Comparison of ENCODE assay signal across 8 cellular contexts in the genomic region with DNA sequence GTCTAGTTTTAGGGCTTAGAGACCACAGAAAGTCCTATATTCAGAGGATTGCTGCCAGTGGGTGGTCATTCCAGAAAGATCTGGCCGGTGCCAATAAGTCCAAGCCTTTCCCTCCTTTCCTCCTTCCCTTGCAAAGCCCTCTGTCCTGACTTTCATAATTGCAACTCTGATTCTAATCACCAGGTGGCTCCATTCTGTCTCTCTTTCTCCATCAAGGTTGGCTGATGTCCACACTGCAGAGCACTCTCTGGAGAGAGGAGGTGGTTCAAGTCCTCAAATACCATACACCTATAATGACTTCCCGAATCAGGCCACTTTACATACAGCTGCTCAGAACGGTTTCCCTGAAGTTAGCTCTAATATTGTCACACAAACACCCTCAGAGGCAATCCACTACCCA. TPM values are rescaled to one million over a fixed set of nuclear protein-coding genes. Genes with fewer than 3 reads are reported as not detected.
DNase-seq lines count a peak whose midpoint lies in the region.

No MANE protein-coding gene starts in this region.

- intact Hi-C loops in activated CD4-positive, alpha-beta memory T cell treated with anti-CD3 and anti-CD28 coated beads for 36 hours (cut with micrococcal nuclease) = no loop called here

- H3K36me3 ChIP-seq in CD8-positive, alpha-beta memory T cell (ENCODE audit: insufficient read depth, low read length) = no peaks in the 10 kb centered on the region

- H3K4me1 ChIP-seq in CD8-positive, alpha-beta memory T cell (ENCODE audit: insufficient read depth, low read length) = no peaks in the 10 kb centered on the region

- H3K27ac ChIP-seq in CD8-positive, alpha-beta memory T cell (ENCODE audit: low read depth, low read length) = no peak overlapping the region

- DNase-seq in EH (ENCODE audit: low read depth) (peak; percentile 41), HuH-7 (ENCODE audit: low spot score) (peak; percentile 24), SHP77 (lab: John Stamatoyannopoulos, UW) (peak; percentile 27 to 42), kidney glomerular epithelial cell (lab: John Stamatoyannopoulos, UW) (peak; percentile 0), OCI-M2 (lab: John Stamatoyannopoulos, UW; ENCODE audit: unreplicated experiment) (no peak), mucosa of gallbladder (ENCODE audit: low spot score) (no peak)
- DNase-seq in CD8-positive, alpha-beta memory T cell = no peak
- no peak for DNase-seq in activated CD4-positive, alpha-beta memory T cell treated with anti-CD3 and anti-CD28 coated beads for 36 hours

- H3K9me3 ChIP-seq in CD8-positive, alpha-beta memory T cell (ENCODE audit: low read length) = no peaks in the 10 kb centered on the region

- H3K4me3 Mint-ChIP-seq in CD8-positive, alpha-beta memory T cell = no peak overlapping the region
- no peak overlapping the region for H3K4me3 Mint-ChIP-seq in activated CD4-positive, alpha-beta memory T cell treated with anti-CD3 and anti-CD28 coated beads for 36 hours

- CTCF ChIA-PET in CD8-positive, alpha-beta memory T cell (lab: Charles Lee) = no interaction called here
- CTCF ChIA-PET in activated CD4-positive, alpha-beta memory T cell treated with anti-CD3 and anti-CD28 coated beads for 36 hours (lab: Charles Lee) = no interaction called here

- H3K36me3 Mint-ChIP-seq in CD8-positive, alpha-beta memory T cell = peaks cover 3 to 12% (median 6%) of the 10 kb centered on the region in 3 donors
- H3K36me3 Mint-ChIP-seq in activated CD4-positive, alpha-beta memory T cell treated with anti-CD3 and anti-CD28 coated beads for 36 hours = peaks cover 2% of the 10 kb centered on the region

- H3K4me1 Mint-ChIP-seq in CD8-positive, alpha-beta memory T cell = no peaks in the 10 kb centered on the region
- no peaks in the 10 kb centered on the region for H3K4me1 Mint-ChIP-seq in activated CD4-positive, alpha-beta memory T cell treated with anti-CD3 and anti-CD28 coated beads for 36 hours (ENCODE audit: low read depth)

- POLR2A ChIA-PET in CD8-positive, alpha-beta memory T cell (lab: Charles Lee) = no interaction called here
- POLR2A ChIA-PET in activated CD4-positive, alpha-beta memory T cell treated with anti-CD3 and anti-CD28 coated beads for 36 hours (lab: Charles Lee) = no interaction called here

- no peak overlapping the region for H3K27ac Mint-ChIP-seq in CD8-positive, alpha-beta memory T cell
- H3K27ac Mint-ChIP-seq in activated CD4-positive, alpha-beta memory T cell treated with anti-CD3 and anti-CD28 coated beads for 36 hours = no peak overlapping the region

- peaks cover 0 to 3% of the 10 kb centered on the region in 2 donors for H3K27me3 Mint-ChIP-seq in CD8-positive, alpha-beta memory T cell
- H3K27me3 Mint-ChIP-seq in activated CD4-positive, alpha-beta memory T cell treated with anti-CD3 and anti-CD28 coated beads for 36 hours = no peaks in the 10 kb centered on the region

- H3K27me3 ChIP-seq in CD8-positive, alpha-beta memory T cell (ENCODE audit: insufficient read depth, low read length, poor library complexity, severe bottlenecking) = no peaks in the 10 kb centered on the region

- H3K9me3 Mint-ChIP-seq in CD8-positive, alpha-beta memory T cell = peaks cover 0 to under 1% (median 0%) of the 10 kb centered on the region in 5 donors
- no peaks in the 10 kb centered on the region for H3K9me3 Mint-ChIP-seq in activated CD4-positive, alpha-beta memory T cell treated with anti-CD3 and anti-CD28 coated beads for 36 hours

- no peak overlapping the region for H3K4me3 ChIP-seq in CD8-positive, alpha-beta memory T cell (ENCODE audit: low read length)

RNA-seq across cellular contexts. Expression of a gene that starts 22.4 kb away (rescaled TPM):
- total RNA-seq in mucosa of gallbladder = 12.7 TPM
- 1 to 10 TPM; 3.9 to 4.9 TPM for total RNA-seq in CD8-positive, alpha-beta memory T cell
- 0.78 TPM for polyA plus RNA-seq in CD8-positive, alpha-beta memory T cell
- total RNA-seq in activated CD4-positive, alpha-beta memory T cell treated with anti-CD3 and anti-CD28 coated beads for 36 hours = 1 to 10 TPM; 5.4 to 6.3 TPM

RNA-seq across cellular contexts. Expression of a gene that starts 54.9 kb away (rescaled TPM):
- 62.1 TPM for total RNA-seq in mucosa of gallbladder
- 10 to 100 TPM; 21.3 to 22.0 TPM for total RNA-seq in CD8-positive, alpha-beta memory T cell
- polyA plus RNA-seq in CD8-positive, alpha-beta memory T cell = 78.7 TPM
- total RNA-seq in activated CD4-positive, alpha-beta memory T cell treated with anti-CD3 and anti-CD28 coated beads for 36 hours = 10 to 100 TPM; 32.5 to 33.8 TPM

RNA-seq across cellular contexts. Expression of a gene that starts 55.2 kb away (rescaled TPM):
- 29.2 TPM for total RNA-seq in mucosa of gallbladder
- 10 to 100 TPM; 43.3 to 44.2 TPM for total RNA-seq in CD8-positive, alpha-beta memory T cell
- polyA plus RNA-seq in CD8-positive, alpha-beta memory T cell = 17.0 TPM
- total RNA-seq in activated CD4-positive, alpha-beta memory T cell treated with anti-CD3 and anti-CD28 coated beads for 36 hours = 10 to 100 TPM; 40.4 to 43.6 TPM

Comparison
In these comparisons a context has a peak if more than half of its experiments do, and no peak if none do; other contexts are left out.
1. DNase-seq: peak in EH (single experiment), HuH-7 (single experiment), SHP77 (2 of 2) and kidney glomerular epithelial cell (single experiment); none in OCI-M2 (single experiment), mucosa of gallbladder (single experiment), CD8-positive, alpha-beta memory T cell (0 of 5) and activated CD4-positive, alpha-beta memory T cell treated with anti-CD3 and anti-CD28 coated beads for 36 hours (single experiment).